27 cellular contexts compared by ENCODE assay signal in genomic region chr3:139620438-139620837, GRCh38. TPM values are rescaled to one million over a fixed set of nuclear protein-coding genes. Genes with fewer than 3 reads are reported as not detected.
"Had no signal": no experiment of that assay in that cellular context is flagged by ENCODE, and none has a peak within 500 bp of the region (broad histone marks: within the 10 kb centered on the region; RNA-seq: fewer than 3 reads in every experiment).

No MANE protein-coding gene starts in this region.

- H3K4me1 Mint-ChIP-seq: activated naive CD8-positive, alpha-beta T cell treated with anti-CD3 and anti-CD28 coated beads, Interleukin-2, amount 50 U/mL, for 24 hours; central memory CD8-positive, alpha-beta T cell; T-helper 17 cell; WTC11 had no signal

- H3K9me3 Mint-ChIP-seq: activated naive CD8-positive, alpha-beta T cell treated with anti-CD3 and anti-CD28 coated beads, Interleukin-2, amount 50 U/mL, for 24 hours; activated T-cell treated with anti-CD3 and anti-CD28 coated beads, Interleukin-2, amount 50 U/mL, for 24 hours had no signal

- H3K36me3 ChIP-seq: ascending aorta, MG63, Peyer's patch, SJSA1 had no signal

- H3K4me3 ChIP-seq: ascending aorta, body of pancreas, MG63, Peyer's patch, SJSA1 had no signal

- H3K27me3 ChIP-seq: ascending aorta, body of pancreas, MG63, Peyer's patch, SJSA1 had no signal

- H3K4me1 ChIP-seq: ascending aorta, body of pancreas, Peyer's patch, SJSA1 had no signal

- H3K9me3 ChIP-seq: ascending aorta, body of pancreas, MG63, Peyer's patch, SJSA1 had no signal

- H3K27me3 Mint-ChIP-seq: activated naive CD8-positive, alpha-beta T cell treated with anti-CD3 and anti-CD28 coated beads, Interleukin-2, amount 50 U/mL, for 24 hours; activated T-cell treated with anti-CD3 and anti-CD28 coated beads, Interleukin-2, amount 50 U/mL, for 24 hours; central memory CD8-positive, alpha-beta T cell; T-helper 17 cell had no signal

- H3K27ac ChIP-seq: ascending aorta, body of pancreas, KMS-11, Peyer's patch, RWPE1, SJSA1 had no signal

- H3K4me3 Mint-ChIP-seq: activated CD8-positive, alpha-beta T cell treated with anti-CD3 and anti-CD28 coated beads, Interleukin-2, amount 10 ng/mL, durations not matched to agents 7 days and 5 days; activated naive CD8-positive, alpha-beta T cell treated with anti-CD3 and anti-CD28 coated beads, Interleukin-2, amount 50 U/mL, for 24 hours; activated T-cell treated with anti-CD3 and anti-CD28 coated beads, Interleukin-2, amount 50 U/mL, for 24 hours; central memory CD8-positive, alpha-beta T cell; T-helper 17 cell; WTC11 had no signal

- H3K27ac Mint-ChIP-seq: activated CD8-positive, alpha-beta T cell treated with anti-CD3 and anti-CD28 coated beads, Interleukin-2, amount 10 ng/mL, durations not matched to agents 7 days and 5 days; activated naive CD4-positive, alpha-beta T cell treated with anti-CD3 and anti-CD28 coated beads, Interleukin-2, amount 50 U/mL, for 72 hours; activated naive CD8-positive, alpha-beta T cell treated with anti-CD3 and anti-CD28 coated beads, Interleukin-2, amount 50 U/mL, for 24 hours; activated T-cell treated with anti-CD3 and anti-CD28 coated beads, Interleukin-2, amount 50 U/mL, for 24 hours; T-helper 17 cell; WTC11 had no signal

- H3K36me3 Mint-ChIP-seq: activated naive CD4-positive, alpha-beta T cell treated with anti-CD3 and anti-CD28 coated beads, Interleukin-2, amount 50 U/mL, for 72 hours; WTC11 had no signal

- DNase-seq: activated CD4-positive, alpha-beta T cell treated with anti-CD3 and anti-CD28 coated beads for 48 hours; activated CD4-positive, alpha-beta T cell treated with anti-CD3 and anti-CD28 coated beads, Interleukin-2, amount 50 U/mL, for 4 hours; activated CD4-positive, CD25-positive, alpha-beta regulatory T cell treated with anti-CD3 and anti-CD28 coated beads, Interleukin-2, amount 50 U/mL, for 72 hours; activated CD8-positive, alpha-beta T cell treated with anti-CD3 and anti-CD28 coated beads, Interleukin-2, amount 10 ng/mL, durations not matched to agents 7 days and 5 days; activated effector memory CD4-positive, alpha-beta T cell treated with anti-CD3 and anti-CD28 coated beads, Interleukin-2, amount 50 U/mL, for 16 hours; activated naive CD4-positive, alpha-beta T cell treated with Interleukin-2 at 50 U/mL for 16 hours; activated naive CD8-positive, alpha-beta T cell treated with anti-CD3 and anti-CD28 coated beads, Interleukin-2, amount 50 U/mL, for 24 hours; activated T-cell treated with anti-CD3 and anti-CD28 coated beads, Interleukin-2, amount 50 U/mL, for 24 hours; amniotic stem cell; body of pancreas; MG63; NCI-H146; NCI-H187 treated with DMSO at 0.1 percent for 48 hours; NCI-H345; NCI-H510A; NCI-H526 treated with DMSO at 0.1 percent for 48 hours; Peyer's patch; SHP77; T-helper 17 cell; T-helper 9 cell had no signal

- ATAC-seq: activated CD8-positive, alpha-beta T cell treated with anti-CD3 and anti-CD28 coated beads, Interleukin-2, amount 10 ng/mL, durations not matched to agents 7 days and 5 days; activated naive CD4-positive, alpha-beta T cell treated with anti-CD3 and anti-CD28 coated beads, Interleukin-2, amount 50 U/mL, for 72 hours; activated naive CD8-positive, alpha-beta T cell treated with anti-CD3 and anti-CD28 coated beads, Interleukin-2, amount 50 U/mL, for 24 hours; body of pancreas; T-helper 17 cell; WTC11 had no signal

RNA-seq across cellular contexts. Expression of gene NMNAT3, which starts 57.3 kb away (rescaled TPM):
- total RNA-seq: SJSA1 had no signal
